10 cellular contexts compared by ENCODE assay signal in genomic region chrY:15289821-15290220, GRCh38.
"Had no signal": no experiment of that assay in that cellular context is flagged by ENCODE, and none has a peak within 500 bp of the region (broad histone marks: within the 10 kb centered on the region; RNA-seq: fewer than 3 reads in every experiment).

No MANE protein-coding gene starts in this region.

- H3K27me3 Mint-ChIP-seq: IgD-negative memory B cell had no signal

- H3K9me3 Mint-ChIP-seq: GM23338, H9, IgD-negative memory B cell had no signal

- ATAC-seq: GM23338, HCT116, HepG2 had no signal

- H3K4me3 Mint-ChIP-seq: GM23338, H9, HFFc6, IgD-negative memory B cell had no signal

- H3K27ac Mint-ChIP-seq: GM23338, H9, HFFc6, IgD-negative memory B cell had no signal

- H3K27ac ChIP-seq: KMS-11 had no signal

- H3K4me3 ChIP-seq: GM23338 had no signal

- FAIRE-seq: H1, H54, HepG2 had no signal

- H3K4me1 Mint-ChIP-seq: H9, IgD-negative memory B cell had no signal

- DNase-seq: H9, HFFc6, KBM-7 had no signal

- H3K36me3 Mint-ChIP-seq: IgD-negative memory B cell had no signal
